ENCODE assay signal across 8 cellular contexts in genomic region chr2:109447251-109447661, GRCh38.
DNase-seq lines count a peak whose midpoint lies in the region; ATAC-seq and TF ChIP-seq lines count a peak whose summit lies in the region.

No MANE protein-coding gene starts in this region.

- ATAC-seq in GM18909 (IDR thresholded peaks at IDR 0.05; ENCODE audit: poor library complexity, unreplicated experiment), result no peak
- no peak for ATAC-seq in HG02610 (IDR thresholded peaks at IDR 0.05; ENCODE audit: unreplicated experiment)
- no peak for ATAC-seq in GM21423 (IDR thresholded peaks at IDR 0.05; ENCODE audit: unreplicated experiment)
- ATAC-seq in GM21526 (IDR thresholded peaks at IDR 0.05; ENCODE audit: low FRiP score, unreplicated experiment), result no peak

- TF ChIP-seq POLR2A in spleen (IDR thresholded peaks at IDR 0.05), result no peak

- H3K27me3 ChIP-seq in H7 (ENCODE audit: control insufficient read depth, insufficient read depth, low read length), result no peaks in the 10 kb centered on the region
- no peaks in the 10 kb centered on the region for H3K27me3 ChIP-seq in hepatocyte
- H3K27me3 ChIP-seq in spleen (replicated peaks in 1 of 7), result no peaks in the 10 kb centered on the region

- intact Hi-C loops in spleen (cut with DNase I; ENCODE audit: low total_unique reads), result no loop called here

- H2AFZ ChIP-seq in hepatocyte, result no peak overlapping the region

- H3K4me3 ChIP-seq in H7 (ENCODE audit: insufficient read depth, low read depth, low read length) (no peak overlapping the region), hepatocyte (no peak overlapping the region), spleen (no peak overlapping the region)

- H3K4me1 ChIP-seq in hepatocyte (ENCODE audit: insufficient read depth) (peaks cover 10% of the 10 kb centered on the region), spleen (no peaks in the 10 kb centered on the region)

- peak overlapping the region; percentile 17 for H3K4me2 ChIP-seq in hepatocyte

- peak overlapping the region; percentile 5 for H3K27ac ChIP-seq in hepatocyte
- no peak overlapping the region for H3K27ac ChIP-seq in spleen

- H3K9me2 ChIP-seq in hepatocyte (replicated peaks; ENCODE audit: insufficient read depth), result no peaks in the 10 kb centered on the region

- H3K79me2 ChIP-seq in hepatocyte, result no peaks in the 10 kb centered on the region

- H3K9me3 ChIP-seq in hepatocyte (ENCODE audit: low read depth) (peaks cover 5% of the 10 kb centered on the region), spleen (peaks cover 9 to 36% (median 33%) of the 10 kb centered on the region in 8 donors)

- H3K36me3 ChIP-seq in H7 (replicated peaks; ENCODE audit: control insufficient read depth, insufficient read depth, low read length) (no peaks in the 10 kb centered on the region), hepatocyte (replicated peaks; ENCODE audit: insufficient read depth, low read depth) (no peaks in the 10 kb centered on the region), spleen (peaks cover 0 to 10% (median 2%) of the 10 kb centered on the region in 6 donors)

- 44% methylated on average over 9 of the region's 9 CpGs for WGBS in hepatocyte (ENCODE audit: low lambda C conversion rate, missing lambda C conversion rate)
- WGBS in spleen, 5 donors, result 85 to 88% (median 87%) methylated on average over 9 of the region's 9 CpGs

- TF ChIP-seq CTCF in hepatocyte (IDR thresholded peaks at IDR 0.05; ENCODE audit: poor library complexity) (no peak), spleen (IDR thresholded peaks at IDR 0.05 in 8 of 11, conservative IDR thresholded peaks at IDR 0.05 in 3 of 11) (no peak)

- H4K20me1 ChIP-seq in hepatocyte (ENCODE audit: insufficient read depth, poor library complexity, severe bottlenecking), result no peaks in the 10 kb centered on the region

- peak; percentile 24 for DNase-seq in H7
- DNase-seq in amniotic epithelial cell (ENCODE audit: low read depth), result peak; percentile 96
- DNase-seq in hepatocyte (ENCODE audit: low spot score), result peak; percentile 56
- peak; percentile 39 for DNase-seq in spleen

Comparison
In these comparisons a context has a peak if more than half of its experiments do, and no peak if none do; other contexts are left out.
1. DNase-seq: peak in every context shown above with its lines; median percentile 96 in amniotic epithelial cell; 56 in hepatocyte; 39 in spleen; 24 in H7.